Comparison of ENCODE assay signal across 8 cellular contexts in genomic region chr12:57803317-57803893, GRCh38. TPM values are rescaled to one million over a fixed set of nuclear protein-coding genes. Genes with fewer than 3 reads are reported as not detected.
DNase-seq lines count a peak whose midpoint lies in the region; ATAC-seq and TF ChIP-seq lines count a peak whose summit lies in the region.

No MANE protein-coding gene starts in this region.

- no peak overlapping the region for H3K4me3 ChIP-seq in NT2/D1 (ENCODE audit: insufficient read length, low read depth)
- H3K4me3 ChIP-seq in adrenal gland = no peak overlapping the region
- H3K4me3 ChIP-seq in right cardiac atrium (ENCODE audit: low read length) = no peak overlapping the region

- H3K27ac ChIP-seq in C4-2B (no peak overlapping the region), adrenal gland (no peak overlapping the region), right cardiac atrium (ENCODE audit: low read length) (no peak overlapping the region)

- H3K9ac ChIP-seq in NT2/D1 (ENCODE audit: insufficient read length, low read depth) = no peak overlapping the region

- H3K4me1 ChIP-seq in NT2/D1 (ENCODE audit: insufficient read depth, insufficient read length) (peaks cover 2% of the 10 kb centered on the region), adrenal gland (replicated peaks in 1 of 2) (no peaks in the 10 kb centered on the region), right cardiac atrium (ENCODE audit: control insufficient read depth, insufficient read depth, low read length) (no peaks in the 10 kb centered on the region)

- intact Hi-C loops in adrenal gland (cut with DNase I) = no loop called here
- intact Hi-C loops in right cardiac atrium (cut with DNase I) = loop anchor here in 1 of 4 donors (2.0 kb wide), 1 partner anchor 101 kb away; no protein-coding TSS in a partner anchor

- peak; percentile 87 for TF ChIP-seq CTCF in C4-2B (conservative IDR thresholded peaks at IDR 0.05)
- TF ChIP-seq CTCF in adrenal gland (IDR thresholded peaks at IDR 0.05) = peak; percentile 54 to 80 (median 71)

- DNase-seq in H4 (ENCODE audit: low spot score) (peak; percentile 41), NT2/D1 (ENCODE audit: low read depth, low spot score) (peak; percentile 16), adrenal gland (peak; percentile 27 to 75 (median 59)), right cardiac atrium (peak; percentile 51 to 83 (median 76))
- peak in 2 of 3 donors; percentile 9 to 21 for DNase-seq in stimulated activated CD4-positive, alpha-beta T cell treated with anti-CD3 and anti-CD28 coated beads, Interleukin-12 subunit alpha, Interleukin-12 subunit beta, amount 100 ng/mL, for 48 hours (ENCODE audit: low read depth in 2 of 3, low spot score in 1 of 3)

- H3K9me3 ChIP-seq in NT2/D1 (ENCODE audit: insufficient read depth, low read length) (no peaks in the 10 kb centered on the region), adrenal gland (replicated peaks in 1 of 3) (no peaks in the 10 kb centered on the region), right cardiac atrium (ENCODE audit: control insufficient read depth, low read length) (no peaks in the 10 kb centered on the region)

- 45 to 61% (median 55%) methylated on average over 6 to 9 of the region's 9 CpGs for WGBS in adrenal gland, 4 donors
- 47% methylated on average over 9 of the region's 9 CpGs for WGBS in right cardiac atrium

- H3K36me3 ChIP-seq in NT2/D1 (ENCODE audit: insufficient read depth, insufficient read length, low read length) (peaks cover 40% of the 10 kb centered on the region), adrenal gland (replicated peaks in 1 of 2) (peaks cover 0 to 94% of the 10 kb centered on the region in 2 donors)

- no peaks in the 10 kb centered on the region for H3K27me3 ChIP-seq in NT2/D1 (ENCODE audit: insufficient read depth, insufficient read length)
- H3K27me3 ChIP-seq in adrenal gland = no peaks in the 10 kb centered on the region
- no peaks in the 10 kb centered on the region for H3K27me3 ChIP-seq in right cardiac atrium (ENCODE audit: control insufficient read depth, insufficient read depth)

- ATAC-seq in right cardiac atrium (peak; percentile 78 to 80), HG03469 (IDR thresholded peaks at IDR 0.05; ENCODE audit: unreplicated experiment) (no peak), GM19452 (IDR thresholded peaks at IDR 0.05; ENCODE audit: unreplicated experiment) (no peak)

- no peak for TF ChIP-seq POLR2A in adrenal gland (IDR thresholded peaks at IDR 0.05)

RNA-seq across cellular contexts. Expression of gene AVIL, which starts 15.1 kb away (rescaled TPM):
- 2.0 and 4.3 TPM in 2 replicates for total RNA-seq in H4 (2014; rRNA removed; shearing (Covaris generic))
- total RNA-seq in adrenal gland = 1 to 10 TPM; 1.5 to 9.0 (median 3.9) TPM
- 10 to 100 TPM in 2 of 3 donors, 1 to 10 TPM in 1; 5.0 to 32.6 (median 27.9) TPM for polyA plus RNA-seq in adrenal gland
- 1 to 10 TPM; 2.6 to 4.1 (median 3.2) TPM for total RNA-seq in right cardiac atrium
- 3.2 TPM for polyA plus RNA-seq in right cardiac atrium

RNA-seq across cellular contexts. Expression of gene TSFM, which starts 20.8 kb away (rescaled TPM):
- 41.3 and 58.6 TPM in 2 replicates for total RNA-seq in H4 (2014; rRNA removed; shearing (Covaris generic))
- total RNA-seq in adrenal gland (100 to 1,000 TPM in 2 of 8 donors, 10 to 100 TPM in 6; 40.4 to 107 (median 69.5) TPM), right cardiac atrium (10 to 100 TPM; 28.9 to 36.1 (median 33.0) TPM)
- polyA plus RNA-seq in adrenal gland (10 to 100 TPM; 31.5 to 82.6 (median 62.5) TPM), right cardiac atrium (50.7 TPM)

RNA-seq across cellular contexts. Expression of gene EEF1AKMT3, which starts 31.0 kb away (rescaled TPM):
- 4.1 and 7.9 TPM in 2 replicates for total RNA-seq in H4 (2014; rRNA removed; shearing (Covaris generic))
- 10 to 100 TPM in 5 of 8 donors, 1 to 10 TPM in 3; 4.4 to 35.9 (median 13.1) TPM for total RNA-seq in adrenal gland
- 1 to 10 TPM; 2.4 to 9.9 (median 3.4) TPM for polyA plus RNA-seq in adrenal gland
- 1 to 10 TPM; 2.1 to 3.1 (median 2.6) TPM for total RNA-seq in right cardiac atrium
- polyA plus RNA-seq in right cardiac atrium = 0.95 TPM

RNA-seq across cellular contexts. Expression of gene METTL1, which starts 31.5 kb away (rescaled TPM):
- 2.5 and 8.1 TPM in 2 replicates for total RNA-seq in H4 (2014; rRNA removed; shearing (Covaris generic))
- total RNA-seq in adrenal gland (10 to 100 TPM in 7 of 8 donors, 1 to 10 TPM in 1; 4.7 to 56.8 (median 18.9) TPM), right cardiac atrium (10 to 100 TPM in 1 of 4 donors, 1 to 10 TPM in 3; 5.7 to 15.8 (median 8.5) TPM)
- polyA plus RNA-seq in adrenal gland (10 to 100 TPM; 53.4 to 87.8 (median 62.6) TPM), right cardiac atrium (6.3 TPM)

RNA-seq across cellular contexts. Expression of gene CYP27B1, which starts 36.5 kb away (rescaled TPM):
- 0.48 TPM in 1 of 2 replicates, not detected in the other for total RNA-seq in H4 (2014; rRNA removed; shearing (Covaris generic))
- total RNA-seq in adrenal gland = 10 to 100 TPM in 1 of 8 donors, 1 to 10 TPM in 6, under 1 TPM in 1; 0.48 to 10.4 (median 3.1) TPM
- polyA plus RNA-seq in adrenal gland = 1 to 10 TPM; 2.5 to 3.8 (median 3.5) TPM
- under 1 TPM in 3 of 4 donors, not detected in 1; 0.12 to 0.22 (median 0.14) TPM for total RNA-seq in right cardiac atrium
- polyA plus RNA-seq in right cardiac atrium = 0.18 TPM

Comparison
In these comparisons a context has a peak if more than half of its experiments do, and no peak if none do; other contexts are left out.
1. DNase-seq: peak in every context shown above with its lines; median percentile 76 in right cardiac atrium; 59 in adrenal gland; 41 in H4; 16 in NT2/D1; 15 in stimulated activated CD4-positive, alpha-beta T cell treated with anti-CD3 and anti-CD28 coated beads, Interleukin-12 subunit alpha, Interleukin-12 subunit beta, amount 100 ng/mL, for 48 hours.
2. ATAC-seq: peak in right cardiac atrium (2 of 2); none in HG03469 (single experiment) and GM19452 (single experiment).